Comparison of ENCODE assay signal across 25 cellular contexts in genomic region chr18:58334061-58334460, GRCh38.
DNase-seq lines count a peak whose midpoint lies in the region; ATAC-seq, FAIRE-seq and TF ChIP-seq lines count a peak whose summit lies in the region.
"Had no signal": no experiment of that assay in that cellular context is flagged by ENCODE, and none has a peak within 500 bp of the region (broad histone marks: within the 10 kb centered on the region; RNA-seq: fewer than 3 reads in every experiment).

No MANE protein-coding gene starts in this region.

- no peak overlapping the region for H3K4me3 Mint-ChIP-seq in H9
- H3K4me3 Mint-ChIP-seq in activated CD4-positive, alpha-beta T cell treated with anti-CD3 and anti-CD28 coated beads for 36 hours: no peak overlapping the region
- H3K4me3 Mint-ChIP-seq: CD14-positive monocyte; CD4-positive, alpha-beta T cell; CD8-positive, alpha-beta memory T cell; HFFc6 had no signal

- ATAC-seq in activated CD4-positive, alpha-beta T cell treated with anti-CD3 and anti-CD28 coated beads for 36 hours: no peak
- ATAC-seq: A549, GM12878 had no signal

- CTCF ChIA-PET in activated CD4-positive, alpha-beta T cell treated with anti-CD3 and anti-CD28 coated beads for 36 hours (lab: Charles Lee): no interaction called here

- H3K9ac ChIP-seq in H9 (ENCODE audit: extremely low read depth, insufficient read length, low read length): no peak overlapping the region
- H3K9ac ChIP-seq in kidney (ENCODE audit: low read length in 2 of 2): no peak overlapping the region
- H3K9ac ChIP-seq in neural cell (ENCODE audit: low read length): no peak overlapping the region
- H3K9ac ChIP-seq: BLaER1 treated with 17β-estradiol and CSF1 and Interleukin-3, amounts not matched to agents 10 nM and 100 nM; GM23248 had no signal

- intact Hi-C loops in kidney (cut with DNase I): no loop called here
- intact Hi-C loops in activated CD4-positive, alpha-beta T cell treated with anti-CD3 and anti-CD28 coated beads for 36 hours (cut with DNase I, micrococcal nuclease): no loop called here

- H3K4me2 ChIP-seq in H9 (ENCODE audit: insufficient read depth, insufficient read length, low read length) (no peak overlapping the region), neural cell (ENCODE audit: low read length) (no peak overlapping the region)
- H3K4me2 ChIP-seq: A549; BLaER1 treated with 17β-estradiol and CSF1 and Interleukin-3, amounts not matched to agents 10 nM and 100 nM had no signal

- no peak overlapping the region for H2BK5ac ChIP-seq in H9 (ENCODE audit: insufficient read length, low read length)

- TF ChIP-seq RAD21 in neural cell (conservative IDR thresholded peaks at IDR 0.05): no peak

- H4K5ac ChIP-seq in H9 (ENCODE audit: insufficient read length, low read depth, low read length): no peak overlapping the region

- peak overlapping the region in 2 of 3 experiments; percentile 21 to 58; a peak in 3 of 7 replicates for H3K27ac Mint-ChIP-seq in H9
- no peak overlapping the region for H3K27ac Mint-ChIP-seq in activated CD4-positive, alpha-beta T cell treated with anti-CD3 and anti-CD28 coated beads for 36 hours
- H3K27ac Mint-ChIP-seq: CD14-positive monocyte; CD4-positive, alpha-beta T cell; CD8-positive, alpha-beta memory T cell; HFFc6 had no signal

- no peak overlapping the region for H2BK120ac ChIP-seq in H9 (ENCODE audit: low read depth, low read length, poor library complexity, severe bottlenecking)

- no peak overlapping the region for H3K14ac ChIP-seq in H9 (ENCODE audit: insufficient read depth, low read length)

- H2BK15ac ChIP-seq in H9 (ENCODE audit: low read depth, low read length): no peak overlapping the region

- no peak overlapping the region for H2BK12ac ChIP-seq in H9 (ENCODE audit: insufficient read length, low read depth, low read length)

- no peaks in the 10 kb centered on the region for H4K20me1 ChIP-seq in H9 (ENCODE audit: control insufficient read depth, insufficient read depth, insufficient read length)
- H4K20me1 ChIP-seq in neural cell (ENCODE audit: insufficient read depth): no peaks in the 10 kb centered on the region
- H4K20me1 ChIP-seq: BLaER1 treated with 17β-estradiol and CSF1 and Interleukin-3, amounts not matched to agents 10 nM and 100 nM had no signal

- no peaks in the 10 kb centered on the region for H3K9me2 ChIP-seq in neural cell (ENCODE audit: insufficient read depth, low read length)

- no peaks in the 10 kb centered on the region for H3K79me1 ChIP-seq in H9 (ENCODE audit: insufficient read depth, low read depth, low read length, poor library complexity, severe bottlenecking)

- H3K4me1 ChIP-seq in H9 (ENCODE audit: insufficient read depth, low read length) (peaks cover 5% of the 10 kb centered on the region; the same call in 1 of the 2 replicates), kidney (ENCODE audit: control insufficient read depth in 1 of 2, insufficient read depth in 1 of 2, low read depth in 1 of 2, low read length in 2 of 2) (peaks cover 5 to 10% of the 10 kb centered on the region in 2 donors)
- H3K4me1 ChIP-seq: A549, BE2C had no signal

- no CpG with 5 or more reads among the region's 2 CpGs for WGBS in H9 (ENCODE audit: extremely low coverage, insufficient read length, low lambda C conversion rate)

- H3K27ac ChIP-seq in H9 (ENCODE audit: insufficient read length, low read depth, low read length) (no peak overlapping the region), kidney (ENCODE audit: low read depth in 2 of 2, low read length in 2 of 2) (no peak overlapping the region), neural cell (ENCODE audit: low read length) (peak overlapping the region; percentile 91)
- H3K27ac ChIP-seq: A549; BLaER1 treated with 17β-estradiol and CSF1 and Interleukin-3, amounts not matched to agents 10 nM and 100 nM; GM23248 had no signal

- H3K4me3 ChIP-seq in kidney (ENCODE audit: low read length in 2 of 2) (no peak overlapping the region), neural cell (ENCODE audit: low read length) (no peak overlapping the region)
- H3K4me3 ChIP-seq: A549; BLaER1 treated with 17β-estradiol and CSF1 and Interleukin-3, amounts not matched to agents 10 nM and 100 nM; GM12878; GM23248; HAP-1 had no signal

- H2AK5ac ChIP-seq in H9 (ENCODE audit: insufficient read length, low read length): no peak overlapping the region

- H3K36me3 ChIP-seq in kidney (ENCODE audit: control insufficient read depth in 1 of 2, insufficient read depth in 2 of 2, low read length in 2 of 2) (peaks cover 6 to 53% of the 10 kb centered on the region in 2 donors), neural cell (ENCODE audit: insufficient read depth, low read length) (peaks cover 12% of the 10 kb centered on the region)
- H3K36me3 ChIP-seq: BE2C had no signal

- no peaks in the 10 kb centered on the region for H3K23me2 ChIP-seq in H9 (ENCODE audit: insufficient read length, low read depth, low read length, poor library complexity, severe bottlenecking)

- no peak overlapping the region for H3K18ac ChIP-seq in H9 (ENCODE audit: insufficient read length, low read depth, low read length)

- no peaks in the 10 kb centered on the region for H3K79me2 ChIP-seq in H9 (ENCODE audit: insufficient read depth, low read length)
- no peaks in the 10 kb centered on the region for H3K79me2 ChIP-seq in neural cell (replicated peaks; ENCODE audit: insufficient read depth, low read length)

- H3K36me3 Mint-ChIP-seq in H9 (ENCODE audit: insufficient read depth in 1 of 3, low read depth in 3 of 3): peaks cover 10 to 45% (median 41%) of the 10 kb centered on the region in 3 experiments; a peak in 6 of 7 replicates
- no peaks in the 10 kb centered on the region for H3K36me3 Mint-ChIP-seq in activated CD4-positive, alpha-beta T cell treated with anti-CD3 and anti-CD28 coated beads for 36 hours (ENCODE audit: low read depth)
- H3K36me3 Mint-ChIP-seq: CD14-positive monocyte had no signal

- no peak overlapping the region for H3K23ac ChIP-seq in H9 (ENCODE audit: insufficient read length, low read depth, low read length)

- DNase-seq in H9 (no peak), kidney (no peak), NCI-H1694 treated with DMSO at 0.1 percent for 48 hours (lab: John Stamatoyannopoulos, UW) (no peak)
- no peak for DNase-seq in activated CD4-positive, alpha-beta T cell treated with anti-CD3 and anti-CD28 coated beads for 36 hours
- DNase-seq in stimulated activated CD4-positive, alpha-beta T cell treated with anti-CD3 and anti-CD28 coated beads, Interleukin-15, amount 100 ng/mL, for 24 hours: no peak
- DNase-seq: 8988T; ACHN; AML-193; BE2C; CD4-positive, alpha-beta T cell; CD8-positive, alpha-beta memory T cell; DMS 273 treated with DMSO at 0.1 percent for 48 hours; DMS79; EL; GDM1; GM23248; HFFc6 had no signal

- no peak overlapping the region for H4K91ac ChIP-seq in H9 (ENCODE audit: insufficient read length, low read depth, low read length)

- H3K27me3 Mint-ChIP-seq in H9 (ENCODE audit: low read depth): no peaks in the 10 kb centered on the region
- peaks cover 4% of the 10 kb centered on the region for H3K27me3 Mint-ChIP-seq in activated CD4-positive, alpha-beta T cell treated with anti-CD3 and anti-CD28 coated beads for 36 hours
- H3K27me3 Mint-ChIP-seq: CD4-positive, alpha-beta T cell had no signal

- peaks cover 8% of the 10 kb centered on the region for H3F3A ChIP-seq in neural cell (ENCODE audit: insufficient read depth, low read length, poor library complexity, severe bottlenecking)

- POLR2A ChIA-PET in activated CD4-positive, alpha-beta T cell treated with anti-CD3 and anti-CD28 coated beads for 36 hours (lab: Charles Lee): no interaction called here

- H3K9me3 ChIP-seq in H9 (ENCODE audit: control insufficient read depth, low read depth, low read length): no peaks in the 10 kb centered on the region
- H3K9me3 ChIP-seq in kidney (ENCODE audit: control insufficient read depth in 1 of 2, low read length in 2 of 2): no peaks in the 10 kb centered on the region
- H3K9me3 ChIP-seq in neural cell (ENCODE audit: low read length): no peaks in the 10 kb centered on the region
- H3K9me3 ChIP-seq: A549, BE2C, HAP-1 had no signal

- FAIRE-seq in kidney (lab: Jason Lieb, UNC): peak; percentile 70
- FAIRE-seq: A549, GM12878, GM19239, H1 had no signal

- H2AFZ ChIP-seq in H9 (ENCODE audit: low read length) (no peak overlapping the region), neural cell (ENCODE audit: low read depth, low read length) (no peak overlapping the region)
- H2AFZ ChIP-seq: GM23248 had no signal

- TF ChIP-seq CTCF in H9 (conservative IDR thresholded peaks at IDR 0.05) (no peak), kidney (IDR thresholded peaks at IDR 0.05; ENCODE audit: borderline replicate concordance, extremely low read depth, insufficient read depth) (no peak), neural cell (IDR thresholded peaks at IDR 0.05; ENCODE audit: poor library complexity, severe bottlenecking) (no peak)

- no peak overlapping the region for H2BK20ac ChIP-seq in H9 (ENCODE audit: low read depth, low read length, poor library complexity, severe bottlenecking)

- H4K8ac ChIP-seq in H9 (replicated peaks; ENCODE audit: insufficient read length, low read depth, low read length): no peak overlapping the region

- H3K56ac ChIP-seq in H9 (ENCODE audit: insufficient read length, low read depth, low read length): no peak overlapping the region

- TF ChIP-seq EP300 in neural cell (conservative IDR thresholded peaks at IDR 0.05; ENCODE audit: poor library complexity, severe bottlenecking): no peak

- H3K9me3 Mint-ChIP-seq in H9: no peaks in the 10 kb centered on the region
- no peaks in the 10 kb centered on the region for H3K9me3 Mint-ChIP-seq in activated CD4-positive, alpha-beta T cell treated with anti-CD3 and anti-CD28 coated beads for 36 hours (ENCODE audit: low read depth)
- H3K9me3 Mint-ChIP-seq: CD14-positive monocyte; CD4-positive, alpha-beta T cell; HFFc6 had no signal

- H3K4me1 Mint-ChIP-seq in H9: peaks cover 42 to 46% of the 10 kb centered on the region in 2 experiments
- H3K4me1 Mint-ChIP-seq in activated CD4-positive, alpha-beta T cell treated with anti-CD3 and anti-CD28 coated beads for 36 hours: no peaks in the 10 kb centered on the region
- H3K4me1 Mint-ChIP-seq: CD14-positive monocyte; CD8-positive, alpha-beta memory T cell had no signal

- no peaks in the 10 kb centered on the region for H3K27me3 ChIP-seq in H9 (ENCODE audit: insufficient read depth, low read length)
- no peaks in the 10 kb centered on the region for H3K27me3 ChIP-seq in neural cell (ENCODE audit: insufficient read depth, low read depth, low read length)
- H3K27me3 ChIP-seq: BE2C; BLaER1 treated with 17β-estradiol and CSF1 and Interleukin-3, amounts not matched to agents 10 nM and 100 nM had no signal

- no peak overlapping the region for H3T11ph ChIP-seq in H9 (ENCODE audit: low read length)

- no peak overlapping the region for H3K4ac ChIP-seq in H9 (ENCODE audit: low read depth, low read length)

TF ChIP-seq in neural cell, 6 proteins besides CTCF, POLR2A, EP300 and RAD21 (continues in another document):
- TF ChIP-seq EZH2 (IDR thresholded peaks at IDR 0.05; ENCODE audit: borderline replicate concordance, insufficient read depth, low read length, poor library complexity, severe bottlenecking): no peak
